Comparison of ENCODE assay signal across 18 cellular contexts in genomic region chr12:2622460-2622859, GRCh38.
DNase-seq lines count a peak whose midpoint lies in the region; ATAC-seq and TF ChIP-seq lines count a peak whose summit lies in the region.
"Had no signal": no experiment of that assay in that cellular context is flagged by ENCODE, and none has a peak within 500 bp of the region (broad histone marks: within the 10 kb centered on the region; RNA-seq: fewer than 3 reads in every experiment).

No MANE protein-coding gene starts in this region.

- no peaks in the 10 kb centered on the region for H3K9me3 ChIP-seq in left ventricle myocardium inferior (replicated peaks)
- H3K9me3 ChIP-seq in mesenchymal stem cell (ENCODE audit: control insufficient read depth, low read length), result no peaks in the 10 kb centered on the region
- no peaks in the 10 kb centered on the region for H3K9me3 ChIP-seq in skeletal muscle tissue (ENCODE audit: control insufficient read depth in 3 of 3, low read length in 3 of 3)

- H3K9ac ChIP-seq in mesenchymal stem cell (ENCODE audit: low read length) (no peak overlapping the region), skeletal muscle tissue (ENCODE audit: low read depth in 1 of 3, low read length in 3 of 3) (peak overlapping the region in 1 of 3 donors; percentile 19)
- H3K9ac ChIP-seq: GM23248 had no signal

- no peak overlapping the region for H2AFZ ChIP-seq in mesenchymal stem cell (ENCODE audit: low read depth, low read length)
- H2AFZ ChIP-seq: GM23248 had no signal

- no peaks in the 10 kb centered on the region for H3K79me1 ChIP-seq in mesenchymal stem cell (replicated peaks; ENCODE audit: low read length, poor library complexity, severe bottlenecking)

- peaks cover 8% of the 10 kb centered on the region for H3K4me1 ChIP-seq in left ventricle myocardium inferior
- peaks cover 1% of the 10 kb centered on the region for H3K4me1 ChIP-seq in mesenchymal stem cell (ENCODE audit: control insufficient read depth, insufficient read depth, low read depth, low read length)
- no peaks in the 10 kb centered on the region for H3K4me1 ChIP-seq in skeletal muscle tissue (ENCODE audit: control insufficient read depth in 3 of 3, insufficient read depth in 3 of 3, low read length in 3 of 3)

- DNase-seq in left ventricle myocardium inferior (no peak), Right ventricle myocardium superior (no peak), mesenchymal stem cell (no peak), neural crest cell (ENCODE audit: low read depth, low spot score) (no peak), medulla oblongata (ENCODE audit: extremely low spot score) (no peak), NCI-H1048 (lab: John Stamatoyannopoulos, UW) (no peak)
- no peak for DNase-seq in central memory CD4-positive, alpha-beta T cell
- DNase-seq: C1 segment of cervical spinal cord; Calu3; CD4-positive, alpha-beta memory T cell; COR-L47; DMS53; DMS79 treated with DMSO at 0.1 percent for 48 hours; GF-D8; GM23248; H7; HCEC 1CT had no signal

- peaks cover 5% of the 10 kb centered on the region for H3K27me3 Mint-ChIP-seq in neural crest cell (ENCODE audit: low read depth)

- peaks cover 3% of the 10 kb centered on the region for H3K4me1 Mint-ChIP-seq in neural crest cell
- H3K4me1 Mint-ChIP-seq: CD4-positive, alpha-beta memory T cell had no signal

- no peak overlapping the region for H3K18ac ChIP-seq in mesenchymal stem cell (ENCODE audit: low read depth in 1 of 2, low read length in 2 of 2)

- H3K23ac ChIP-seq in mesenchymal stem cell (ENCODE audit: low read length in 2 of 2), result no peak overlapping the region

- H4K91ac ChIP-seq in mesenchymal stem cell (ENCODE audit: low read length), result peak overlapping the region; percentile 25

- no peak overlapping the region for H3K14ac ChIP-seq in mesenchymal stem cell (ENCODE audit: low read length in 2 of 2)

- no peak for ATAC-seq in Right ventricle myocardium superior (ENCODE audit: poor library complexity)

- H3K4me3 Mint-ChIP-seq in neural crest cell, result no peak overlapping the region
- H3K4me3 Mint-ChIP-seq: CD4-positive, alpha-beta memory T cell had no signal

- no peak overlapping the region for H2AK5ac ChIP-seq in mesenchymal stem cell (ENCODE audit: low read length, severe bottlenecking)

- peaks cover 58% of the 10 kb centered on the region for H3K36me3 ChIP-seq in left ventricle myocardium inferior
- H3K36me3 ChIP-seq in mesenchymal stem cell (ENCODE audit: control insufficient read depth in 1 of 2, insufficient read depth in 2 of 2, low read depth in 1 of 2, low read length in 2 of 2), result peaks cover 0 to 58% of the 10 kb centered on the region in 2 experiments
- H3K36me3 ChIP-seq in skeletal muscle tissue (ENCODE audit: control insufficient read depth in 3 of 3, insufficient read depth in 3 of 3, low read length in 3 of 3), result peaks cover 0 to 2% (median 0%) of the 10 kb centered on the region in 3 donors

- no peaks in the 10 kb centered on the region for H3K9me3 Mint-ChIP-seq in neural crest cell

- no peak overlapping the region for H3K4me2 ChIP-seq in mesenchymal stem cell (ENCODE audit: low read length, poor library complexity, severe bottlenecking)

- WGBS in mesenchymal stem cell, result 87% methylated on average over 6 of the region's 6 CpGs

- H3K4me3 ChIP-seq in left ventricle myocardium inferior (no peak overlapping the region), mesenchymal stem cell (ENCODE audit: insufficient read depth in 1 of 2, low read depth in 1 of 2, low read length in 2 of 2) (no peak overlapping the region), skeletal muscle tissue (ENCODE audit: low read length in 3 of 3) (no peak overlapping the region)
- H3K4me3 ChIP-seq: GM23248 had no signal

- TF ChIP-seq CTCF in left ventricle myocardium inferior (IDR thresholded peaks at IDR 0.05; ENCODE audit: borderline replicate concordance) (no peak), neural crest cell (conservative IDR thresholded peaks at IDR 0.05) (no peak)

- no peak overlapping the region for H2BK120ac ChIP-seq in mesenchymal stem cell (ENCODE audit: low read depth, low read length)

- H3K27ac ChIP-seq in left ventricle myocardium inferior (replicated peaks) (peak overlapping the region; percentile 63), mesenchymal stem cell (ENCODE audit: low read length, poor library complexity, severe bottlenecking) (no peak overlapping the region), skeletal muscle tissue (ENCODE audit: low read depth, low read length) (peak overlapping the region; percentile 44)
- H3K27ac ChIP-seq: GM23248 had no signal

- no peak overlapping the region for H2BK12ac ChIP-seq in mesenchymal stem cell (ENCODE audit: low read length in 2 of 2)

- H3K36me3 Mint-ChIP-seq in neural crest cell (ENCODE audit: low read depth), result no peaks in the 10 kb centered on the region
- H3K36me3 Mint-ChIP-seq: CD4-positive, alpha-beta memory T cell had no signal

- H3K4ac ChIP-seq in mesenchymal stem cell (ENCODE audit: low read depth in 1 of 2, low read length in 2 of 2), result no peak overlapping the region

- no peak overlapping the region for H2BK15ac ChIP-seq in mesenchymal stem cell (ENCODE audit: low read depth, poor library complexity, severe bottlenecking)

- no peak overlapping the region for H2BK5ac ChIP-seq in mesenchymal stem cell (ENCODE audit: low read depth, low read length, poor library complexity, severe bottlenecking)

- intact Hi-C loops in left ventricle myocardium inferior (cut with micrococcal nuclease) (no loop called here), Right ventricle myocardium superior (cut with DNase I) (no loop called here)

- no peaks in the 10 kb centered on the region for H3K27me3 ChIP-seq in left ventricle myocardium inferior (ENCODE audit: low read depth)
- H3K27me3 ChIP-seq in mesenchymal stem cell (ENCODE audit: control insufficient read depth in 1 of 2, insufficient read depth in 1 of 2, low read length in 2 of 2), result peaks cover 0 to 29% of the 10 kb centered on the region in 2 experiments
- H3K27me3 ChIP-seq in skeletal muscle tissue (ENCODE audit: control insufficient read depth in 3 of 3, insufficient read depth in 3 of 3, low read length in 3 of 3), result peaks cover 10 to 13% (median 12%) of the 10 kb centered on the region in 3 donors

- H3K27ac Mint-ChIP-seq in neural crest cell (ENCODE audit: unreplicated experiment), result peak overlapping the region; percentile 69
- H3K27ac Mint-ChIP-seq: CD4-positive, alpha-beta memory T cell had no signal

- no peak overlapping the region for H4K8ac ChIP-seq in mesenchymal stem cell (ENCODE audit: low read length)
